Comparison of ENCODE assay signal across 1 cellular context in the genomic region with DNA sequence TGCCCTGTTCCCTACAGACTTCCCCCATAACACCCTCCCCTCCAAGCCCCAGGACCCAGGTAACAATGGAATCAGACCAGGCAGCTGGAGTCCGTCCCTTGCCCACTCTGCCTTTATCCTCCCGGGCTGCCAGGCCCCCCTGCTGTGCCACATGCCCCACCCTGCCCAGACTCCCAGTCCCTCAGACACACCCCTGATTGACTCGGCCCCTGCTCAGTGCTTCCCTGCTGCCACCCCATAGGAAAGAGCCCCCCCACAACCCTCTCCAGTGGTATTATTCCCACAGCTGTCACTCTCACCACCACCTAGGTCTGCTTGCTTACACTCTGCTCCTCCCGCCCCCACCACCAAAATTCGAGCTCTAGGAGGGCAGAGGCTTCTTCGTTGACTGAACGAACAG.
TF ChIP-seq lines count a peak whose summit lies in the region.

No MANE protein-coding gene starts in this region.

TF ChIP-seq in H1, 55 proteins besides CTCF, POLR2A, EP300 and RAD21:
- no peak for TF ChIP-seq CBX5 (IDR thresholded peaks at IDR 0.05; ENCODE audit: low read depth, low read length)
- no peak for TF ChIP-seq ASH2L (IDR thresholded peaks at IDR 0.05; ENCODE audit: low read length)
- TF ChIP-seq SUZ12 (IDR thresholded peaks at IDR 0.05; ENCODE audit: low read length) = no peak
- TF ChIP-seq TBP (IDR thresholded peaks at IDR 0.05; ENCODE audit: low read depth, low read length) = no peak
- TF ChIP-seq JUND (IDR thresholded peaks at IDR 0.05; ENCODE audit: low read length) = no peak
TF ChIP-seq in H1: peak in this region for 0.
